In the genomic region with DNA sequence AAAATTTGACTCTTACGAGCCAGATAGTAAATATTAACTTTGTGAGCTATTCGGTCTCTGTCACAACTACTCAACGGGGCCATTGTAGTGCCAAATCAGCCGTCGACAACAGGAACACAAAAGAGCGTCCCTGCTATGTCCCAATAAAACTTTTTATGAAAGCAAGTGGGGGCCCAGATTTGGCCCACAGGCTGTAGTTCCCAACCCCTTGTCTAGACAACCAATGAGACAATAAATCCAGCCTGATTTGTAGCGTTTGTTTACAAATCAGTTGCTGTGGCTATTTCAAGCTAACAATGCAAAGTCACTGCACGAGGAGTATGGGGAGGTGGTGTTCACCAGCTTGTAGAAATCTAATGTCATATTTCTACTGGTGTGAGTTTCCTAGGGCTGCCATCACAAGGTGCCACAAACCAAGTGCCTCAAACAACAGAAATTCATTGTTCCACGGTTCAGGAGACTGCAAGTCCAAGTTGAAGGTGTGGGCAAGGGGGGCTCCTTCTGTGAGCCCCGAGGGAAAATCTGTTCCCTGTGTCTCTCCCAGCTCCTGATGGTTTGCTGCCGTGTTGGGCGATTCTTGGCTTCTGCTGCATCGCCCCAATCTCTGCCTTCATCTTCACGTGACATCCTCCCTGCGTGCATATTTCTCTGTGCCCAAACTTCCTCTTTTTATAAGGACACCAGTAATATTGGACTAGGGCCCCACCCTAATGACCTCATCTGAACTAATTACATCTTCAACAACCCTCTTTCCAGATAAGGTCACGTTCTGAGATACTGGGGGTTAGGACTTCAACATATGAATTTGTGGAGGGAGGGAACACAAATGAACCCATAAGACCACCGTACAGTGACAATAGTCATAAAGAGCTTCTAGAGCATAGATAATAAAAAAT, we compare ENCODE assay signal across 1 cellular context.
A peak's percentile ranks its signal among the peaks of the same experiment; 100 is the strongest.
TF ChIP-seq lines count a peak whose summit lies in the region.

No MANE protein-coding gene starts in this region.

TF ChIP-seq in K562, 482 proteins besides CTCF, POLR2A, EP300 and RAD21 (continued from another document and continues in another):
- TF ChIP-seq, protein P1, sequence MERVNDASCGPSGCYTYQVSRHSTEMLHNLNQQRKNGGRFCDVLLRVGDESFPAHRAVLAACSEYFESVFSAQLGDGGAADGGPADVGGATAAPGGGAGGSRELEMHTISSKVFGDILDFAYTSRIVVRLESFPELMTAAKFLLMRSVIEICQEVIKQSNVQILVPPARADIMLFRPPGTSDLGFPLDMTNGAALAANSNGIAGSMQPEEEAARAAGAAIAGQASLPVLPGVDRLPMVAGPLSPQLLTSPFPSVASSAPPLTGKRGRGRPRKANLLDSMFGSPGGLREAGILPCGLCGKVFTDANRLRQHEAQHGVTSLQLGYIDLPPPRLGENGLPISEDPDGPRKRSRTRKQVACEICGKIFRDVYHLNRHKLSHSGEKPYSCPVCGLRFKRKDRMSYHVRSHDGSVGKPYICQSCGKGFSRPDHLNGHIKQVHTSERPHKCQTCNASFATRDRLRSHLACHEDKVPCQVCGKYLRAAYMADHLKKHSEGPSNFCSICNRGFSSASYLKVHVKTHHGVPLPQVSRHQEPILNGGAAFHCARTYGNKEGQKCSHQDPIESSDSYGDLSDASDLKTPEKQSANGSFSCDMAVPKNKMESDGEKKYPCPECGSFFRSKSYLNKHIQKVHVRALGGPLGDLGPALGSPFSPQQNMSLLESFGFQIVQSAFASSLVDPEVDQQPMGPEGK (CRISPR knock-in tag; IDR thresholded peaks at IDR 0.05; ENCODE audit: borderline replicate concordance), result no peak
- TF ChIP-seq HMGN3 (IDR thresholded peaks at IDR 0.05; ENCODE audit: borderline replicate concordance, extremely low read depth, insufficient read length, low read depth, low read length), result no peak
- TF ChIP-seq, protein P2, sequence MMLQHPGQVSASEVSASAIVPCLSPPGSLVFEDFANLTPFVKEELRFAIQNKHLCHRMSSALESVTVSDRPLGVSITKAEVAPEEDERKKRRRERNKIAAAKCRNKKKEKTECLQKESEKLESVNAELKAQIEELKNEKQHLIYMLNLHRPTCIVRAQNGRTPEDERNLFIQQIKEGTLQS (IDR thresholded peaks at IDR 0.05), result peak; percentile 94
- TF ChIP-seq, protein P2 (CRISPR knock-in tag; conservative IDR thresholded peaks at IDR 0.05), result 0 out of 2 replicates have a peak, but pooled peaks have one; percentile 68
- TF ChIP-seq, protein P3, sequence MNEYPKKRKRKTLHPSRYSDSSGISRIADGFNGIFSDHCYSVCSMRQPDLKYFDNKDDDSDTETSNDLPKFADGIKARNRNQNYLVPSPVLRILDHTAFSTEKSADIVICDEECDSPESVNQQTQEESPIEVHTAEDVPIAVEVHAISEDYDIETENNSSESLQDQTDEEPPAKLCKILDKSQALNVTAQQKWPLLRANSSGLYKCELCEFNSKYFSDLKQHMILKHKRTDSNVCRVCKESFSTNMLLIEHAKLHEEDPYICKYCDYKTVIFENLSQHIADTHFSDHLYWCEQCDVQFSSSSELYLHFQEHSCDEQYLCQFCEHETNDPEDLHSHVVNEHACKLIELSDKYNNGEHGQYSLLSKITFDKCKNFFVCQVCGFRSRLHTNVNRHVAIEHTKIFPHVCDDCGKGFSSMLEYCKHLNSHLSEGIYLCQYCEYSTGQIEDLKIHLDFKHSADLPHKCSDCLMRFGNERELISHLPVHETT (CRISPR knock-in tag; conservative IDR thresholded peaks at IDR 0.05 in 1 of 2, IDR thresholded peaks at IDR 0.05 in 1 of 2), result no peak
- no peak for TF ChIP-seq TAL1 (IDR thresholded peaks at IDR 0.05)
- TF ChIP-seq, protein P4, sequence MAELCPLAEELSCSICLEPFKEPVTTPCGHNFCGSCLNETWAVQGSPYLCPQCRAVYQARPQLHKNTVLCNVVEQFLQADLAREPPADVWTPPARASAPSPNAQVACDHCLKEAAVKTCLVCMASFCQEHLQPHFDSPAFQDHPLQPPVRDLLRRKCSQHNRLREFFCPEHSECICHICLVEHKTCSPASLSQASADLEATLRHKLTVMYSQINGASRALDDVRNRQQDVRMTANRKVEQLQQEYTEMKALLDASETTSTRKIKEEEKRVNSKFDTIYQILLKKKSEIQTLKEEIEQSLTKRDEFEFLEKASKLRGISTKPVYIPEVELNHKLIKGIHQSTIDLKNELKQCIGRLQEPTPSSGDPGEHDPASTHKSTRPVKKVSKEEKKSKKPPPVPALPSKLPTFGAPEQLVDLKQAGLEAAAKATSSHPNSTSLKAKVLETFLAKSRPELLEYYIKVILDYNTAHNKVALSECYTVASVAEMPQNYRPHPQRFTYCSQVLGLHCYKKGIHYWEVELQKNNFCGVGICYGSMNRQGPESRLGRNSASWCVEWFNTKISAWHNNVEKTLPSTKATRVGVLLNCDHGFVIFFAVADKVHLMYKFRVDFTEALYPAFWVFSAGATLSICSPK (IDR thresholded peaks at IDR 0.05; ENCODE audit: borderline replicate concordance), result no peak
- TF ChIP-seq STAG1 (CRISPR knock-in tag; IDR thresholded peaks at IDR 0.05; ENCODE audit: borderline replicate concordance), result no peak
- TF ChIP-seq ZC3H8 (IDR thresholded peaks at IDR 0.05), result no peak
- no peak for TF ChIP-seq SMARCA5 (IDR thresholded peaks at IDR 0.05)
- TF ChIP-seq PCBP2 (IDR thresholded peaks at IDR 0.05; ENCODE audit: low read depth, low read length, poor library complexity, severe bottlenecking), result no peak
- TF ChIP-seq, protein P5, sequence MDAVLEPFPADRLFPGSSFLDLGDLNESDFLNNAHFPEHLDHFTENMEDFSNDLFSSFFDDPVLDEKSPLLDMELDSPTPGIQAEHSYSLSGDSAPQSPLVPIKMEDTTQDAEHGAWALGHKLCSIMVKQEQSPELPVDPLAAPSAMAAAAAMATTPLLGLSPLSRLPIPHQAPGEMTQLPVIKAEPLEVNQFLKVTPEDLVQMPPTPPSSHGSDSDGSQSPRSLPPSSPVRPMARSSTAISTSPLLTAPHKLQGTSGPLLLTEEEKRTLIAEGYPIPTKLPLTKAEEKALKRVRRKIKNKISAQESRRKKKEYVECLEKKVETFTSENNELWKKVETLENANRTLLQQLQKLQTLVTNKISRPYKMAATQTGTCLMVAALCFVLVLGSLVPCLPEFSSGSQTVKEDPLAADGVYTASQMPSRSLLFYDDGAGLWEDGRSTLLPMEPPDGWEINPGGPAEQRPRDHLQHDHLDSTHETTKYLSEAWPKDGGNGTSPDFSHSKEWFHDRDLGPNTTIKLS (IDR thresholded peaks at IDR 0.05; ENCODE audit: borderline replicate concordance, low read depth), result no peak
- TF ChIP-seq, protein P6, sequence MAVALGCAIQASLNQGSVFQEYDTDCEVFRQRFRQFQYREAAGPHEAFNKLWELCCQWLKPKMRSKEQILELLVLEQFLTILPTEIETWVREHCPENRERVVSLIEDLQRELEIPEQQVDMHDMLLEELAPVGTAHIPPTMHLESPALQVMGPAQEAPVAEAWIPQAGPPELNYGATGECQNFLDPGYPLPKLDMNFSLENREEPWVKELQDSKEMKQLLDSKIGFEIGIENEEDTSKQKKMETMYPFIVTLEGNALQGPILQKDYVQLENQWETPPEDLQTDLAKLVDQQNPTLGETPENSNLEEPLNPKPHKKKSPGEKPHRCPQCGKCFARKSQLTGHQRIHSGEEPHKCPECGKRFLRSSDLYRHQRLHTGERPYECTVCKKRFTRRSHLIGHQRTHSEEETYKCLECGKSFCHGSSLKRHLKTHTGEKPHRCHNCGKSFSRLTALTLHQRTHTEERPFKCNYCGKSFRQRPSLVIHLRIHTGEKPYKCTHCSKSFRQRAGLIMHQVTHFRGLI (CRISPR knock-in tag; IDR thresholded peaks at IDR 0.05), result no peak
- no peak for TF ChIP-seq SAFB (IDR thresholded peaks at IDR 0.05; ENCODE audit: borderline replicate concordance, low read depth, low read length)
- TF ChIP-seq, protein P7, sequence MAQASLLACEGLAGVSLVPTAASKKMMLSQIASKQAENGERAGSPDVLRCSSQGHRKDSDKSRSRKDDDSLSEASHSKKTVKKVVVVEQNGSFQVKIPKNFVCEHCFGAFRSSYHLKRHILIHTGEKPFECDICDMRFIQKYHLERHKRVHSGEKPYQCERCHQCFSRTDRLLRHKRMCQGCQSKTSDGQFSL (CRISPR knock-in tag; IDR thresholded peaks at IDR 0.05), result no peak
- TF ChIP-seq, protein P7 (tag; IDR thresholded peaks at IDR 0.05), result no peak
- TF ChIP-seq SMARCC2 (IDR thresholded peaks at IDR 0.05; ENCODE audit: low read depth), result peak; percentile 62; the same call in 1 of the 2 replicates
- no peak for TF ChIP-seq ETV6 (IDR thresholded peaks at IDR 0.05; ENCODE audit: borderline replicate concordance in 1 of 2, low read depth in 2 of 2, low read length in 1 of 2)
- TF ChIP-seq ETV6 (CRISPR knock-in tag; IDR thresholded peaks at IDR 0.05; ENCODE audit: borderline replicate concordance), result no peak
- no peak for TF ChIP-seq ZKSCAN8 (CRISPR knock-in tag; IDR thresholded peaks at IDR 0.05)
- TF ChIP-seq ZKSCAN1 (IDR thresholded peaks at IDR 0.05; ENCODE audit: low read depth, low read length), result no peak
- TF ChIP-seq EGR1 (conservative IDR thresholded peaks at IDR 0.05), result no peak
- 0 out of 2 replicates have a peak, but pooled peaks have one; percentile 29 for TF ChIP-seq ZNF766 (CRISPR knock-in tag; conservative IDR thresholded peaks at IDR 0.05)
- no peak for TF ChIP-seq ELF4 (CRISPR knock-in tag; IDR thresholded peaks at IDR 0.05)
- no peak for TF ChIP-seq YY1 (IDR thresholded peaks at IDR 0.05; ENCODE audit: borderline replicate concordance in 1 of 3, control insufficient read depth in 1 of 3, extremely low read depth in 1 of 3, insufficient read depth in 3 of 3, insufficient read length in 1 of 3, insufficient replicate concordance in 2 of 3, low read depth in 1 of 3, low read length in 2 of 3)
- TF ChIP-seq, protein P8, sequence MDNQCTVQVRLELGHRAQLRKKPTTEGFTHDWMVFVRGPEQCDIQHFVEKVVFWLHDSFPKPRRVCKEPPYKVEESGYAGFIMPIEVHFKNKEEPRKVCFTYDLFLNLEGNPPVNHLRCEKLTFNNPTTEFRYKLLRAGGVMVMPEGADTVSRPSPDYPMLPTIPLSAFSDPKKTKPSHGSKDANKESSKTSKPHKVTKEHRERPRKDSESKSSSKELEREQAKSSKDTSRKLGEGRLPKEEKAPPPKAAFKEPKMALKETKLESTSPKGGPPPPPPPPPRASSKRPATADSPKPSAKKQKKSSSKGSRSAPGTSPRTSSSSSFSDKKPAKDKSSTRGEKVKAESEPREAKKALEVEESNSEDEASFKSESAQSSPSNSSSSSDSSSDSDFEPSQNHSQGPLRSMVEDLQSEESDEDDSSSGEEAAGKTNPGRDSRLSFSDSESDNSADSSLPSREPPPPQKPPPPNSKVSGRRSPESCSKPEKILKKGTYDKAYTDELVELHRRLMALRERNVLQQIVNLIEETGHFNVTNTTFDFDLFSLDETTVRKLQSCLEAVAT (IDR thresholded peaks at IDR 0.05), result no peak
- TF ChIP-seq SIX5 (IDR thresholded peaks at IDR 0.05; ENCODE audit: borderline replicate concordance in 1 of 2, insufficient read depth in 1 of 2, low read depth in 1 of 2, low read length in 2 of 2), result no peak
- no peak for TF ChIP-seq TSC22D4 (tag; IDR thresholded peaks at IDR 0.05)
- TF ChIP-seq HCFC1 (IDR thresholded peaks at IDR 0.05; ENCODE audit: low read depth, low read length), result no peak
- TF ChIP-seq HDAC3 (IDR thresholded peaks at IDR 0.05; ENCODE audit: borderline replicate concordance, partially characterized antibody), result peak; percentile 64
- TF ChIP-seq, protein P9, sequence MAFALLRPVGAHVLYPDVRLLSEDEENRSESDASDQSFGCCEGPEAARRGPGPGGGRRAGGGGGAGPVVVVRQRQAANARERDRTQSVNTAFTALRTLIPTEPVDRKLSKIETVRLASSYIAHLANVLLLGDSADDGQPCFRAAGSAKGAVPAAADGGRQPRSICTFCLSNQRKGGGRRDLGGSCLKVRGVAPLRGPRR (CRISPR knock-in tag; IDR thresholded peaks at IDR 0.05), result no peak
- TF ChIP-seq NRF1 (conservative IDR thresholded peaks at IDR 0.05 in 1 of 2, IDR thresholded peaks at IDR 0.05 in 1 of 2), result no peak
- no peak for TF ChIP-seq NBN (IDR thresholded peaks at IDR 0.05; ENCODE audit: low read depth)
- no peak for TF ChIP-seq ZFP1 (CRISPR knock-in tag; IDR thresholded peaks at IDR 0.05)
- TF ChIP-seq PTRF (tag; IDR thresholded peaks at IDR 0.05), result no peak
- no peak for TF ChIP-seq CBX1 (IDR thresholded peaks at IDR 0.05; ENCODE audit: low read depth)
- TF ChIP-seq ZNF77 (CRISPR knock-in tag; IDR thresholded peaks at IDR 0.05), result no peak
- TF ChIP-seq, protein P10, sequence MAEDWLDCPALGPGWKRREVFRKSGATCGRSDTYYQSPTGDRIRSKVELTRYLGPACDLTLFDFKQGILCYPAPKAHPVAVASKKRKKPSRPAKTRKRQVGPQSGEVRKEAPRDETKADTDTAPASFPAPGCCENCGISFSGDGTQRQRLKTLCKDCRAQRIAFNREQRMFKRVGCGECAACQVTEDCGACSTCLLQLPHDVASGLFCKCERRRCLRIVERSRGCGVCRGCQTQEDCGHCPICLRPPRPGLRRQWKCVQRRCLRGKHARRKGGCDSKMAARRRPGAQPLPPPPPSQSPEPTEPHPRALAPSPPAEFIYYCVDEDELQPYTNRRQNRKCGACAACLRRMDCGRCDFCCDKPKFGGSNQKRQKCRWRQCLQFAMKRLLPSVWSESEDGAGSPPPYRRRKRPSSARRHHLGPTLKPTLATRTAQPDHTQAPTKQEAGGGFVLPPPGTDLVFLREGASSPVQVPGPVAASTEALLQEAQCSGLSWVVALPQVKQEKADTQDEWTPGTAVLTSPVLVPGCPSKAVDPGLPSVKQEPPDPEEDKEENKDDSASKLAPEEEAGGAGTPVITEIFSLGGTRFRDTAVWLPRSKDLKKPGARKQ (CRISPR knock-in tag; IDR thresholded peaks at IDR 0.05), result no peak
- TF ChIP-seq, protein P11, sequence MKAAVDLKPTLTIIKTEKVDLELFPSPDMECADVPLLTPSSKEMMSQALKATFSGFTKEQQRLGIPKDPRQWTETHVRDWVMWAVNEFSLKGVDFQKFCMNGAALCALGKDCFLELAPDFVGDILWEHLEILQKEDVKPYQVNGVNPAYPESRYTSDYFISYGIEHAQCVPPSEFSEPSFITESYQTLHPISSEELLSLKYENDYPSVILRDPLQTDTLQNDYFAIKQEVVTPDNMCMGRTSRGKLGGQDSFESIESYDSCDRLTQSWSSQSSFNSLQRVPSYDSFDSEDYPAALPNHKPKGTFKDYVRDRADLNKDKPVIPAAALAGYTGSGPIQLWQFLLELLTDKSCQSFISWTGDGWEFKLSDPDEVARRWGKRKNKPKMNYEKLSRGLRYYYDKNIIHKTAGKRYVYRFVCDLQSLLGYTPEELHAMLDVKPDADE (conservative IDR thresholded peaks at IDR 0.05; ENCODE audit: control insufficient read depth, low read depth, low read length), result no peak
- TF ChIP-seq, protein P12, sequence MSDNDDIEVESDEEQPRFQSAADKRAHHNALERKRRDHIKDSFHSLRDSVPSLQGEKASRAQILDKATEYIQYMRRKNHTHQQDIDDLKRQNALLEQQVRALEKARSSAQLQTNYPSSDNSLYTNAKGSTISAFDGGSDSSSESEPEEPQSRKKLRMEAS (CRISPR knock-in tag; IDR thresholded peaks at IDR 0.05), result peak; percentile 52
- TF ChIP-seq GTF2A2 (tag; IDR thresholded peaks at IDR 0.05), result no peak
- no peak for TF ChIP-seq NCOA6 (IDR thresholded peaks at IDR 0.05)
- peak; percentile 74 for TF ChIP-seq DACH1 (IDR thresholded peaks at IDR 0.05; ENCODE audit: partially characterized antibody)
- no peak for TF ChIP-seq CHD1 (IDR thresholded peaks at IDR 0.05; ENCODE audit: low read length)
- peak; percentile 50 for TF ChIP-seq ZNF239 (CRISPR knock-in tag; IDR thresholded peaks at IDR 0.05)
